8 cellular contexts compared by ENCODE assay signal in the genomic region with DNA sequence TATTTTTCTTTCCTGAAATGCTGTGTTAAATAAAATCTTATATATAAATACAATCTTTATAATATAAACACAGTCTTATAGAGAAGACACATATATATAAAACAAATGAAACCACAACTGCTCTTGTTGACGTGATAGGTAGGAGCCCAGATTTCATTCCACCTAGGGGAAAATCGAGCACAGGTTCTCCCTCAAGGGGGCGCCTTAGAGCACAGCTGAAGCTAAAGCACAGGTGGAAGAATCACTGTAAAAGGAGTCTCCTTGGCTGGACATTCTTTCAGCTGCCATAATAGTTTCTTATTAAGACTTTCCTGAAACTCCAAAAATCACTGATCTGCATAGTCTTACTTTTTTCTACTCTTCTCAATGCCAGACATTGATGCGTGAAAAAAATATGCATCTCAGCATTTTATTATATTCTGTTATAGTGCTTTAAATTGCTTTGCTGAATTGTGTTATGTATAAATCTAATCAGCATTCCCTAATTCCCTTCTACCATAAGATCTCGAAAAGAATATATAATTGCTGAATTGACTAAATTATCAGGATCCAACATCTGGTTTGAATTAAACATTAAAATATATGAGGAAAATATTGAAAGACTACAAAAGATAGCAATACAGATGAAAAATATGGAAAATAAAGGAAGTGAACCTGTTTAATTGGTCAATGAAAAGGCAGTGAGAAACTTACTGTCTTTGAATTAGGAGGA. TPM values are rescaled to one million over a fixed set of nuclear protein-coding genes. Genes with fewer than 3 reads are reported as not detected.
DNase-seq lines count a peak whose midpoint lies in the region; ATAC-seq and TF ChIP-seq lines count a peak whose summit lies in the region.

No MANE protein-coding gene starts in this region.

- H3K27ac Mint-ChIP-seq in activated T-helper 17 cell treated with anti-CD3 and anti-CD28 coated beads, Interleukin-2, amount 50 U/mL, for 72 hours = no peak overlapping the region

- DNase-seq in AG10803 (ENCODE audit: low read depth) (no peak), RPMI7951 (ENCODE audit: low read depth) (peak; percentile 7), epithelial cell of proximal tubule (ENCODE audit: low read depth) (no peak), renal cortical epithelial cell (ENCODE audit: low read depth) (peak; percentile 11), OCI-M2 (lab: John Stamatoyannopoulos, UW; ENCODE audit: unreplicated experiment) (no peak)

- H3K4me3 ChIP-seq in AG10803 (ENCODE audit: low read length) (no peak overlapping the region), epithelial cell of proximal tubule (ENCODE audit: low read depth, low read length) (no peak overlapping the region)

- peaks cover 5% of the 10 kb centered on the region for H3K9me3 Mint-ChIP-seq in activated T-helper 17 cell treated with anti-CD3 and anti-CD28 coated beads, Interleukin-2, amount 50 U/mL, for 72 hours

- H3K4me1 Mint-ChIP-seq in activated T-helper 17 cell treated with anti-CD3 and anti-CD28 coated beads, Interleukin-2, amount 50 U/mL, for 72 hours = no peaks in the 10 kb centered on the region

- ATAC-seq in GM19463 (IDR thresholded peaks at IDR 0.05; ENCODE audit: unreplicated experiment) (peak; percentile 63), GM18909 (IDR thresholded peaks at IDR 0.05; ENCODE audit: poor library complexity, unreplicated experiment) (no peak)
- ATAC-seq in activated T-helper 17 cell treated with anti-CD3 and anti-CD28 coated beads, Interleukin-2, amount 50 U/mL, for 72 hours (replicated peaks) = no peak

- TF ChIP-seq CTCF in AG10803 (conservative IDR thresholded peaks at IDR 0.05; ENCODE audit: low read length) (peak; percentile 41), epithelial cell of proximal tubule (conservative IDR thresholded peaks at IDR 0.05; ENCODE audit: low read depth, low read length) (peak; percentile 71)

- peaks cover 16% of the 10 kb centered on the region for H3K27me3 Mint-ChIP-seq in activated T-helper 17 cell treated with anti-CD3 and anti-CD28 coated beads, Interleukin-2, amount 50 U/mL, for 72 hours

- H3K4me3 Mint-ChIP-seq in activated T-helper 17 cell treated with anti-CD3 and anti-CD28 coated beads, Interleukin-2, amount 50 U/mL, for 72 hours = no peak overlapping the region

- H3K36me3 Mint-ChIP-seq in activated T-helper 17 cell treated with anti-CD3 and anti-CD28 coated beads, Interleukin-2, amount 50 U/mL, for 72 hours (ENCODE audit: low read depth) = no peaks in the 10 kb centered on the region

RNA-seq across cellular contexts. Expression of gene RXFP1, which starts 25.5 kb away (rescaled TPM):
- not detected in 2 replicates for total RNA-seq in RPMI7951 (2014; rRNA removed; shearing (Covaris generic))
- total RNA-seq in epithelial cell of proximal tubule (not detected in 2 replicates), renal cortical epithelial cell (0.10 TPM in 1 of 2 replicates, not detected in the other)
- not detected for total RNA-seq in activated T-helper 17 cell treated with anti-CD3 and anti-CD28 coated beads, Interleukin-2, amount 50 U/mL, for 72 hours

Comparison
In these comparisons a context has a peak if more than half of its experiments do, and no peak if none do; other contexts are left out.
1. DNase-seq: peak in RPMI7951 (single experiment) and renal cortical epithelial cell (single experiment); none in AG10803 (single experiment), epithelial cell of proximal tubule (single experiment) and OCI-M2 (single experiment).